18 cellular contexts compared by ENCODE assay signal in genomic region chr2:163698857-163699256, GRCh38. TPM values are rescaled to one million over a fixed set of nuclear protein-coding genes. Genes with fewer than 3 reads are reported as not detected.
DNase-seq lines count a peak whose midpoint lies in the region; ATAC-seq and TF ChIP-seq lines count a peak whose summit lies in the region.
"Had no signal": no experiment of that assay in that cellular context is flagged by ENCODE, and none has a peak within 500 bp of the region (broad histone marks: within the 10 kb centered on the region; RNA-seq: fewer than 3 reads in every experiment).

No MANE protein-coding gene starts in this region.

- ATAC-seq in thoracic aorta (ENCODE audit: insufficient number of reproducible peaks, low FRiP score, low read depth) (no peak), GM21717 (IDR thresholded peaks at IDR 0.05; ENCODE audit: unreplicated experiment) (no peak)
- ATAC-seq: activated CD8-positive, alpha-beta memory T cell treated with anti-CD3 and anti-CD28 coated beads, Interleukin-2, amount 10 ng/mL, durations not matched to agents 7 days and 5 days; T-helper 17 cell had no signal

- peak; percentile 18 for TF ChIP-seq CTCF in thoracic aorta (IDR thresholded peaks at IDR 0.05)

- peak; percentile 69 for DNase-seq in astrocyte of the hippocampus (ENCODE audit: low read depth, low spot score)
- peak; percentile 64 for DNase-seq in iPS DF 6.9 (ENCODE audit: low read depth, low spot score)
- no peak for DNase-seq in thoracic aorta (ENCODE audit: low spot score)
- DNase-seq in stimulated activated CD4-positive, alpha-beta T cell treated with anti-CD3 and anti-CD28 coated beads, Interleukin-2, amount 100 ng/mL, for 24 hours, result no peak
- DNase-seq in stimulated activated CD4-positive, alpha-beta T cell treated with anti-CD3 and anti-CD28 coated beads, Interleukin-4, amount 100 ng/mL, for 4 hours, result no peak
- DNase-seq: activated CD8-positive, alpha-beta memory T cell treated with anti-CD3 and anti-CD28 coated beads, Interleukin-2, amount 10 ng/mL, durations not matched to agents 7 days and 5 days; activated gamma-delta T cell; anterior cingulate cortex; C1 segment of cervical spinal cord; KG1; NCI-H1105 treated with DMSO at 0.1 percent for 48 hours; NK-92 treated with Interleukin-12 subunit alpha and Interleukin-12 subunit beta, amount 100 ng/mL, for 24 hours; nucleus accumbens; stimulated activated CD4-positive, alpha-beta T cell treated with anti-CD3 and anti-CD28 coated beads, Interleukin-4, amount 100 ng/mL, for 1 hour; T-helper 17 cell had no signal

- H3K36me3 ChIP-seq in HUES48 (ENCODE audit: control insufficient read depth, insufficient read depth, low read length) (no peaks in the 10 kb centered on the region), iPS DF 6.9 (ENCODE audit: control insufficient read depth, insufficient read depth, low read length) (no peaks in the 10 kb centered on the region), thoracic aorta (no peaks in the 10 kb centered on the region)

- no peaks in the 10 kb centered on the region for H3K27me3 ChIP-seq in HUES48 (ENCODE audit: control insufficient read depth, insufficient read depth, low read length)
- no peaks in the 10 kb centered on the region for H3K27me3 ChIP-seq in iPS DF 6.9 (ENCODE audit: control insufficient read depth, insufficient read depth, low read length)
- H3K27me3 ChIP-seq in thoracic aorta (replicated peaks; ENCODE audit: insufficient read depth), result no peaks in the 10 kb centered on the region

- H3K9me3 ChIP-seq in HUES48 (ENCODE audit: control insufficient read depth, insufficient read depth, low read length) (no peaks in the 10 kb centered on the region), iPS DF 6.9 (ENCODE audit: control insufficient read depth, insufficient read depth, low read length) (no peaks in the 10 kb centered on the region), thoracic aorta (no peaks in the 10 kb centered on the region)

- no peak overlapping the region for H3K9ac ChIP-seq in HUES48 (ENCODE audit: low read depth, low read length)

- H3K27ac ChIP-seq in HUES48 (ENCODE audit: low read depth, low read length), result peak overlapping the region; percentile 84
- H3K27ac ChIP-seq in iPS DF 6.9 (ENCODE audit: low read length), result no peak overlapping the region
- H3K27ac ChIP-seq in thoracic aorta, result peak overlapping the region; percentile 54 to 70

- no peak overlapping the region for H3K4me3 ChIP-seq in HUES48 (ENCODE audit: low read depth, low read length)
- no peak overlapping the region for H3K4me3 ChIP-seq in iPS DF 6.9 (ENCODE audit: low read length)
- H3K4me3 ChIP-seq in thoracic aorta, result peak overlapping the region; percentile 36

- no CpG with 5 or more reads among the region's 1 CpG for WGBS in iPS DF 6.9 (ENCODE audit: insufficient coverage, insufficient read length)

- H3K4me1 ChIP-seq in HUES48 (ENCODE audit: control insufficient read depth, insufficient read depth, low read length) (peaks cover 55% of the 10 kb centered on the region), iPS DF 6.9 (ENCODE audit: control insufficient read depth, insufficient read depth, low read length) (peaks cover 3% of the 10 kb centered on the region; the same call in 1 of the 2 replicates), thoracic aorta (ENCODE audit: control insufficient read depth in 1 of 2, low read depth in 2 of 2) (peaks cover 22 to 66% of the 10 kb centered on the region in 2 donors)

RNA-seq across cellular contexts. Expression of gene FIGN, which starts 37.0 kb away (rescaled TPM):
- 10 to 100 TPM; 10.8 to 21.2 TPM for total RNA-seq in thoracic aorta
- total RNA-seq: activated CD8-positive, alpha-beta memory T cell treated with anti-CD3 and anti-CD28 coated beads, Interleukin-2, amount 10 ng/mL, durations not matched to agents 7 days and 5 days; mononuclear cell; T-helper 17 cell had no signal

Comparison
In these comparisons a context has a peak if more than half of its experiments do, and no peak if none do; other contexts are left out.
1. DNase-seq: peak in astrocyte of the hippocampus (single experiment) and iPS DF 6.9 (single experiment); none in thoracic aorta (single experiment), stimulated activated CD4-positive, alpha-beta T cell treated with anti-CD3 and anti-CD28 coated beads, Interleukin-2, amount 100 ng/mL, for 24 hours (0 of 2) and stimulated activated CD4-positive, alpha-beta T cell treated with anti-CD3 and anti-CD28 coated beads, Interleukin-4, amount 100 ng/mL, for 4 hours (0 of 2).